Comparison of ENCODE assay signal across 29 cellular contexts in genomic region chr12:60594035-60594711, GRCh38.
"Had no signal": no experiment of that assay in that cellular context is flagged by ENCODE, and none has a peak within 500 bp of the region (broad histone marks: within the 10 kb centered on the region; RNA-seq: fewer than 3 reads in every experiment).

No MANE protein-coding gene starts in this region.

- H3K27me3 Mint-ChIP-seq: naive B cell; naive thymus-derived CD8-positive, alpha-beta T cell; natural killer cell treated with Interleukin-12 subunit alpha and Interleukin-12 subunit beta and Interleukin-15 and Interleukin-18, amount 100 ng/mL, for 72 hours; progenitor cell of endocrine pancreas; stimulated activated memory B cell treated with anti-CD40 and anti-IgM and Interleukin-4, amounts not matched to agents 10 μg/mL and 1 μg/mL and 100 μg/mL, for 72 hours; stimulated activated naive CD8-positive, alpha-beta T cell treated with anti-CD3 and anti-CD28 coated beads, Interleukin-15, amount 100 ng/mL, for 72 hours; type B pancreatic cell had no signal

- H3K4me1 ChIP-seq: pancreas, psoas muscle, right lobe of liver, sigmoid colon, suprapubic skin, testis, tibial artery, transverse colon, upper lobe of right lung, uterus had no signal

- H3K4me1 Mint-ChIP-seq: naive B cell; naive thymus-derived CD8-positive, alpha-beta T cell; nephron progenitor cell; neural crest cell; stimulated activated memory B cell treated with anti-CD40 and anti-IgM and Interleukin-4, amounts not matched to agents 10 μg/mL and 1 μg/mL and 100 μg/mL, for 72 hours; stimulated activated naive CD8-positive, alpha-beta T cell treated with anti-CD3 and anti-CD28 coated beads, Interleukin-15, amount 100 ng/mL, for 72 hours had no signal

- H3K4me3 ChIP-seq: pancreas, psoas muscle, right lobe of liver, sigmoid colon, suprapubic skin, testis, tibial artery, transverse colon, upper lobe of right lung, uterus had no signal

- H3K27ac Mint-ChIP-seq: naive B cell; naive thymus-derived CD8-positive, alpha-beta T cell; natural killer cell treated with Interleukin-12 subunit alpha and Interleukin-12 subunit beta and Interleukin-15 and Interleukin-18, amount 100 ng/mL, for 72 hours; nephron progenitor cell; progenitor cell of endocrine pancreas; stimulated activated memory B cell treated with anti-CD40 and anti-IgM and Interleukin-4, amounts not matched to agents 10 μg/mL and 1 μg/mL and 100 μg/mL, for 72 hours; stimulated activated naive CD8-positive, alpha-beta T cell treated with anti-CD3 and anti-CD28 coated beads, Interleukin-15, amount 100 ng/mL, for 72 hours; type B pancreatic cell had no signal

- ATAC-seq: naive thymus-derived CD8-positive, alpha-beta T cell; natural killer cell treated with Interleukin-12 subunit alpha and Interleukin-12 subunit beta and Interleukin-15 and Interleukin-18, amount 100 ng/mL, for 72 hours; pancreas; psoas muscle; right cardiac atrium; right lobe of liver; stimulated activated memory B cell treated with anti-CD40 and anti-IgM and Interleukin-4, amounts not matched to agents 10 μg/mL and 1 μg/mL and 100 μg/mL, for 72 hours; stimulated activated naive CD8-positive, alpha-beta T cell treated with anti-CD3 and anti-CD28 coated beads, Interleukin-15, amount 100 ng/mL, for 72 hours; stimulated activated naive CD8-positive, alpha-beta T cell treated with anti-CD3 and anti-CD28 coated beads, Interleukin-15, Interleukin-2, amounts not matched to agents 100 U/mL and 50 U/mL, for 24 hours; upper lobe of right lung had no signal

- H3K36me3 ChIP-seq: pancreas, right lobe of liver, sigmoid colon, suprapubic skin, tibial artery, transverse colon, upper lobe of right lung, uterus had no signal

- H3K4me3 Mint-ChIP-seq: naive B cell; naive thymus-derived CD8-positive, alpha-beta T cell; natural killer cell treated with Interleukin-12 subunit alpha and Interleukin-12 subunit beta and Interleukin-15 and Interleukin-18, amount 100 ng/mL, for 72 hours; nephron progenitor cell; neural crest cell; stimulated activated memory B cell treated with anti-CD40 and anti-IgM and Interleukin-4, amounts not matched to agents 10 μg/mL and 1 μg/mL and 100 μg/mL, for 72 hours; stimulated activated naive CD8-positive, alpha-beta T cell treated with anti-CD3 and anti-CD28 coated beads, Interleukin-15, amount 100 ng/mL, for 72 hours; type B pancreatic cell had no signal

- H3K9me3 ChIP-seq: pancreas, psoas muscle, right lobe of liver, sigmoid colon, testis, tibial artery, transverse colon, upper lobe of right lung, uterus had no signal

- DNase-seq: naive B cell; naive thymus-derived CD8-positive, alpha-beta T cell; nephron progenitor cell; occipital lobe; psoas muscle; right cardiac atrium; right lobe of liver; sigmoid colon; small intestine; stimulated activated CD4-positive, alpha-beta T cell treated with anti-CD3 and anti-CD28 coated beads, Interleukin-15, amount 100 ng/mL, for 24 hours; stimulated activated CD4-positive, alpha-beta T cell treated with anti-CD3 and anti-CD28 coated beads, Interleukin-2, amount 100 ng/mL, for 24 hours; stimulated activated CD4-positive, alpha-beta T cell treated with anti-CD3 and anti-CD28 coated beads, Interleukin-2, amount 100 ng/mL, for 48 hours; stimulated activated CD4-positive, alpha-beta T cell treated with anti-CD3 and anti-CD28 coated beads, Interleukin-4, amount 100 ng/mL, for 24 hours; stimulated activated naive CD4-positive, alpha-beta T cell; stimulated activated naive CD8-positive, alpha-beta T cell treated with anti-CD3 and anti-CD28 coated beads, Interleukin-15, amount 100 ng/mL, for 72 hours; stimulated activated naive CD8-positive, alpha-beta T cell treated with anti-CD3 and anti-CD28 coated beads, Interleukin-15, Interleukin-2, amounts not matched to agents 100 U/mL and 50 U/mL, for 24 hours; substantia nigra; testis; tibial artery; transverse colon; upper lobe of right lung; uterus had no signal

- H3K27ac ChIP-seq: pancreas, psoas muscle, right lobe of liver, sigmoid colon, suprapubic skin, testis, tibial artery, transverse colon, upper lobe of right lung, uterus had no signal

- H3K9me3 Mint-ChIP-seq: nephron progenitor cell had no signal

- H3K36me3 Mint-ChIP-seq: naive B cell; stimulated activated memory B cell treated with anti-CD40 and anti-IgM and Interleukin-4, amounts not matched to agents 10 μg/mL and 1 μg/mL and 100 μg/mL, for 72 hours; type B pancreatic cell had no signal

- H3K27me3 ChIP-seq: pancreas, right lobe of liver, sigmoid colon, suprapubic skin, testis, tibial artery, transverse colon, upper lobe of right lung, uterus had no signal
